9 cellular contexts compared by ENCODE assay signal in genomic region chrX:139930923-139931645, GRCh38. TPM values are rescaled to one million over a fixed set of nuclear protein-coding genes. Genes with fewer than 3 reads are reported as not detected.
DNase-seq lines count a peak whose midpoint lies in the region; ATAC-seq and TF ChIP-seq lines count a peak whose summit lies in the region.
"Had no signal": no experiment of that assay in that cellular context is flagged by ENCODE, and none has a peak within 500 bp of the region (broad histone marks: within the 10 kb centered on the region; RNA-seq: fewer than 3 reads in every experiment).

No MANE protein-coding gene starts in this region.

- H3K36me3 Mint-ChIP-seq in activated CD4-positive, alpha-beta memory T cell treated with anti-CD3 and anti-CD28 coated beads for 36 hours, result no peaks in the 10 kb centered on the region
- H3K36me3 Mint-ChIP-seq in naive thymus-derived CD4-positive, alpha-beta T cell, result peaks cover 0 to 3% (median 0%) of the 10 kb centered on the region in 5 donors

- no peaks in the 10 kb centered on the region for H3K27me3 Mint-ChIP-seq in activated CD4-positive, alpha-beta memory T cell treated with anti-CD3 and anti-CD28 coated beads for 36 hours
- H3K27me3 Mint-ChIP-seq in naive thymus-derived CD4-positive, alpha-beta T cell, result no peaks in the 10 kb centered on the region

- H3K36me3 ChIP-seq in DND-41 (ENCODE audit: insufficient read depth, low read length), result no peaks in the 10 kb centered on the region
- H3K36me3 ChIP-seq in naive thymus-derived CD4-positive, alpha-beta T cell (ENCODE audit: control insufficient read depth in 2 of 3, insufficient read depth in 3 of 3, low read length in 3 of 3), result peaks cover 0 to 4% (median 0%) of the 10 kb centered on the region in 3 experiments

- no peaks in the 10 kb centered on the region for H3K27me3 ChIP-seq in DND-41 (ENCODE audit: insufficient read depth, low read length, poor library complexity)
- H3K27me3 ChIP-seq in naive thymus-derived CD4-positive, alpha-beta T cell (ENCODE audit: control insufficient read depth in 2 of 2, insufficient read depth in 2 of 2, low read length in 2 of 2), result no peaks in the 10 kb centered on the region

- peak overlapping the region; percentile 80 for H3K9ac ChIP-seq in DND-41 (ENCODE audit: low read depth, low read length)

- ATAC-seq in DND-41 (ENCODE audit: insufficient read depth, low read depth) (peak; percentile 21; the same call in 1 of the 3 replicates), HG02588 (IDR thresholded peaks at IDR 0.05; ENCODE audit: unreplicated experiment) (no peak), HG03342 (IDR thresholded peaks at IDR 0.05; ENCODE audit: unreplicated experiment) (no peak)
- ATAC-seq in naive thymus-derived CD4-positive, alpha-beta T cell, result no peak

- H3K4me3 ChIP-seq in DND-41 (ENCODE audit: low read depth in 1 of 2, low read length in 2 of 2), result peak overlapping the region; percentile 50 to 71; a peak in 3 of 4 replicates
- H3K4me3 ChIP-seq in Jurkat, Clone E6-1 (ENCODE audit: low read length), result peak overlapping the region; percentile 64
- H3K4me3 ChIP-seq in epithelial cell of proximal tubule (ENCODE audit: low read depth, low read length), result peak overlapping the region; percentile 71
- H3K4me3 ChIP-seq in naive thymus-derived CD4-positive, alpha-beta T cell (ENCODE audit: low read length), result peak overlapping the region; percentile 55

- H2AFZ ChIP-seq in DND-41 (ENCODE audit: low read depth, low read length), result peak overlapping the region; percentile 71

- DNase-seq in DND-41 (peak; percentile 22), epithelial cell of proximal tubule (ENCODE audit: low read depth) (no peak), DMS114 treated with DMSO at 0.1 percent for 48 hours (lab: John Stamatoyannopoulos, UW; ENCODE audit: unreplicated experiment) (no peak)
- no peak for DNase-seq in Jurkat, Clone E6-1 (ENCODE audit: low read depth, low spot score)
- peak; percentile 17 for DNase-seq in activated CD4-positive, alpha-beta memory T cell treated with anti-CD3 and anti-CD28 coated beads for 36 hours
- peak in 7 of 9 donors; percentile 7 to 26 (median 14) for DNase-seq in naive thymus-derived CD4-positive, alpha-beta T cell

- no peaks in the 10 kb centered on the region for H3K9me3 Mint-ChIP-seq in activated CD4-positive, alpha-beta memory T cell treated with anti-CD3 and anti-CD28 coated beads for 36 hours
- peaks cover 0 to 5% (median 0%) of the 10 kb centered on the region in 11 donors for H3K9me3 Mint-ChIP-seq in naive thymus-derived CD4-positive, alpha-beta T cell

- peaks cover 25% of the 10 kb centered on the region for H3K4me1 ChIP-seq in DND-41 (ENCODE audit: insufficient read depth, low read length)
- peaks cover 0 to 8% of the 10 kb centered on the region in 2 donors for H3K4me1 ChIP-seq in naive thymus-derived CD4-positive, alpha-beta T cell (ENCODE audit: control insufficient read depth in 2 of 2, insufficient read depth in 2 of 2, low read length in 2 of 2)

- no peak for TF ChIP-seq CTCF in DND-41 (IDR thresholded peaks at IDR 0.05; ENCODE audit: borderline replicate concordance, extremely low read depth, low read length, poor library complexity, severe bottlenecking)
- no peak for TF ChIP-seq CTCF in epithelial cell of proximal tubule (conservative IDR thresholded peaks at IDR 0.05; ENCODE audit: low read depth, low read length)

- H3K27ac ChIP-seq in DND-41 (ENCODE audit: low read length), result peak overlapping the region; percentile 56; the same call in 1 of the 2 replicates
- H3K27ac ChIP-seq in naive thymus-derived CD4-positive, alpha-beta T cell (ENCODE audit: low read depth, low read length), result peak overlapping the region; percentile 97

- intact Hi-C loops in activated CD4-positive, alpha-beta memory T cell treated with anti-CD3 and anti-CD28 coated beads for 36 hours (cut with micrococcal nuclease), result loop anchor here (1.0 to 10.0 kb wide), 4 partner anchors 22 to 192 kb away; no protein-coding TSS in a partner anchor
- intact Hi-C loops in naive thymus-derived CD4-positive, alpha-beta T cell (cut with micrococcal nuclease), result loop anchor here (5.0 to 10.0 kb wide), 3 partner anchors 114 to 376 kb away; no protein-coding TSS in a partner anchor

- peaks cover 16% of the 10 kb centered on the region for H3K4me1 Mint-ChIP-seq in activated CD4-positive, alpha-beta memory T cell treated with anti-CD3 and anti-CD28 coated beads for 36 hours (ENCODE audit: low read depth)
- H3K4me1 Mint-ChIP-seq in naive thymus-derived CD4-positive, alpha-beta T cell, result peaks cover 0 to 47% (median 33%) of the 10 kb centered on the region in 7 donors

- peak overlapping the region; percentile 5 for H3K27ac Mint-ChIP-seq in activated CD4-positive, alpha-beta memory T cell treated with anti-CD3 and anti-CD28 coated beads for 36 hours
- peak overlapping the region in 8 of 9 donors; percentile 5 to 78 (median 66) for H3K27ac Mint-ChIP-seq in naive thymus-derived CD4-positive, alpha-beta T cell

- CTCF ChIA-PET in activated CD4-positive, alpha-beta memory T cell treated with anti-CD3 and anti-CD28 coated beads for 36 hours (lab: Charles Lee), result no interaction called here
- CTCF ChIA-PET in naive thymus-derived CD4-positive, alpha-beta T cell (lab: Charles Lee), result no interaction called here

- POLR2A ChIA-PET in activated CD4-positive, alpha-beta memory T cell treated with anti-CD3 and anti-CD28 coated beads for 36 hours (lab: Charles Lee), result no interaction called here
- POLR2A ChIA-PET in naive thymus-derived CD4-positive, alpha-beta T cell (lab: Charles Lee), result interaction anchor here (0.9 kb wide), 1 partner anchor 115 kb away, joined by 3 read pairs; no protein-coding TSS in a partner anchor

- peak overlapping the region; percentile 76 for H3K4me2 ChIP-seq in DND-41 (ENCODE audit: insufficient read depth, low read length)

- H3K79me2 ChIP-seq in DND-41 (ENCODE audit: insufficient read depth, low read length), result peaks cover 51% of the 10 kb centered on the region

- H3K4me3 Mint-ChIP-seq in activated CD4-positive, alpha-beta memory T cell treated with anti-CD3 and anti-CD28 coated beads for 36 hours, result peak overlapping the region; percentile 70
- peak overlapping the region; percentile 73 to 99 (median 82) for H3K4me3 Mint-ChIP-seq in naive thymus-derived CD4-positive, alpha-beta T cell

- no peaks in the 10 kb centered on the region; the same call in 1 of the 2 replicates for H4K20me1 ChIP-seq in DND-41 (ENCODE audit: insufficient read depth, low read length)

- H3K9me3 ChIP-seq in DND-41 (ENCODE audit: insufficient read depth, low read length, severe bottlenecking), result no peaks in the 10 kb centered on the region
- H3K9me3 ChIP-seq in naive thymus-derived CD4-positive, alpha-beta T cell (ENCODE audit: control insufficient read depth in 2 of 3, low read length in 3 of 3), result no peaks in the 10 kb centered on the region

RNA-seq across cellular contexts. Expression of gene ATP11C, which starts 1.8 kb away (rescaled TPM):
- 23.6 TPM for polyA plus RNA-seq in Jurkat, Clone E6-1 (2012; ENCODE audit: insufficient read depth, insufficient read length)
- total RNA-seq in activated CD4-positive, alpha-beta memory T cell treated with anti-CD3 and anti-CD28 coated beads for 36 hours, result 10 to 100 TPM; 10.9 to 11.5 TPM
- 19.2 and 19.4 TPM in 2 replicates for total RNA-seq in epithelial cell of proximal tubule
- 10 to 100 TPM; 13.8 to 27.5 (median 22.6) TPM for total RNA-seq in naive thymus-derived CD4-positive, alpha-beta T cell
- 1 to 10 TPM; 4.5 to 7.5 TPM for polyA plus RNA-seq in naive thymus-derived CD4-positive, alpha-beta T cell

RNA-seq across cellular contexts. Expression of gene CXorf66, which starts 34.2 kb away (rescaled TPM):
- not detected for polyA plus RNA-seq in Jurkat, Clone E6-1 (2012; ENCODE audit: insufficient read depth, insufficient read length)
- total RNA-seq in activated CD4-positive, alpha-beta memory T cell treated with anti-CD3 and anti-CD28 coated beads for 36 hours, result not detected
- total RNA-seq in epithelial cell of proximal tubule, result not detected in 2 replicates
- not detected for total RNA-seq in naive thymus-derived CD4-positive, alpha-beta T cell
- not detected for polyA plus RNA-seq in naive thymus-derived CD4-positive, alpha-beta T cell
- total RNA-seq: LHCN-M2 had no signal

Comparison
In these comparisons a context has a peak if more than half of its experiments do, and no peak if none do; other contexts are left out.
1. DNase-seq: peak in DND-41 (single experiment), activated CD4-positive, alpha-beta memory T cell treated with anti-CD3 and anti-CD28 coated beads for 36 hours (single experiment) and naive thymus-derived CD4-positive, alpha-beta T cell (7 of 9); none in Jurkat, Clone E6-1 (single experiment), epithelial cell of proximal tubule (single experiment) and DMS114 treated with DMSO at 0.1 percent for 48 hours (single experiment).
2. Peak in every context shown above with its lines, with median percentiles within 50 percentile points of each other: H3K4me3 ChIP-seq.